ENCODE assay signal across 8 cellular contexts in the genomic region with DNA sequence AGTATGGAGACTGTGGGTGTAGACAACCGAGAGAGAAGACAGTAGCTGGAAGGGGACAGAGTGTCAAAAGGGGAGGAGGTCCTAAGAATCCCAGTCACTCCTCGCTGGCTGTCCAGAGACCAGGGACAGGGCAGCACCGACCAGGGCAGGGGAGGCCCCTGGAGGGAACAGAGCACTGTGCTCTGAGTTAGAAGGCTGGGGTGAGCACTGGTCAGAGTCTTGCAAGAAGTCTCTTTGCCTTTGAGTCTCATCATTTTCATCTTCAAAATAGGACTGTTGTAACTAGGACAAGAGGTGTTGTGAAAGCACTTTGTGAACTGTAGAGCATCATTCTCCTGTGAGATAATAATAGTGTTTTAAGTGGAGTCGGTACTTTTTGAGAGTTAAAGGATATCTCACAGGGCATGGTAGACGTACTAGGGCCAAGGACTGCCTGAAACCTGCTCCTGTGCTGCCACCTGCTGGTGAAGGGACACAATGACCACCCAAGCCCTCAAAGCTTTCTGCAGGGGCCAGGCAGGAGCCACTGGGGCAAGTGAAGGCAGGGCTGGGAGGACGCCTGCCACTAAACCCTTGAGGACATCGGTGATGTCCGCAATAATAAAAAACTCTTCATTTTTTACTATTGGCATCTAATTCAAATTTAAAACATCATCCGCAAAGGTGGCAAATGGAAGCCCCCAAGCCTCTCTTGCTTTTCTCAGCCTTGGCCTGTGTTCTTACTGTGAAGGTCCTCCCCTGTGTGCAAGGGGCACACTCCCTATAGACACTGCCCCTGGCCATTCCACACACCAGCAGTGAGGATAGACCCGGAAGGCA. TPM values are rescaled to one million over a fixed set of nuclear protein-coding genes. Genes with fewer than 3 reads are reported as not detected.
A peak's percentile ranks its signal among the peaks of the same experiment; 100 is the strongest.
DNase-seq lines count a peak whose midpoint lies in the region; ATAC-seq and TF ChIP-seq lines count a peak whose summit lies in the region.

No MANE protein-coding gene starts in this region.

- H3K4me1 Mint-ChIP-seq in HFFc6 (ENCODE audit: low read depth) = peaks cover 24% of the 10 kb centered on the region

- H3K27me3 Mint-ChIP-seq in HFFc6 (ENCODE audit: insufficient read depth) = peaks cover 2% of the 10 kb centered on the region; the same call in 1 of the 2 replicates

- TF ChIP-seq POLR2A in prostate gland (IDR thresholded peaks at IDR 0.05) (no peak), vagina (IDR thresholded peaks at IDR 0.05) (no peak)

- H3K9me3 Mint-ChIP-seq in HFFc6 = no peaks in the 10 kb centered on the region

- 31% methylated on average over 10 of the region's 10 CpGs for WGBS in prostate gland

- no peaks in the 10 kb centered on the region for H3K27me3 ChIP-seq in prostate gland (replicated peaks; ENCODE audit: insufficient read depth)
- H3K27me3 ChIP-seq in vagina = no peaks in the 10 kb centered on the region

- H3K4me3 ChIP-seq in prostate gland (no peak overlapping the region), vagina (no peak overlapping the region)

- H3K4me1 ChIP-seq in prostate gland (replicated peaks) (no peaks in the 10 kb centered on the region), vagina (peaks cover 40% of the 10 kb centered on the region)

- no peak overlapping the region for H3K27ac Mint-ChIP-seq in HFFc6

- intact Hi-C loops in Right ventricle myocardium inferior (cut with DNase I) (loop anchor here (1.0 kb wide), 3 partner anchors 57 to 194 kb away; no protein-coding TSS in a partner anchor), prostate gland (cut with DNase I) (loop anchor here (1.0 to 10.0 kb wide), 3 partner anchors 57 to 193 kb away; no protein-coding TSS in a partner anchor), vagina (cut with DNase I) (loop anchor here (5.0 kb wide), 2 partner anchors 56 to 86 kb away; no protein-coding TSS in a partner anchor)

- H3K27ac ChIP-seq in prostate gland (no peak overlapping the region), vagina (peak overlapping the region; percentile 82)

- DNase-seq in GM04504 (ENCODE audit: low read depth) (peak; percentile 63), HFFc6 (peak; percentile 68), NCI-H1105 treated with DMSO at 0.1 percent for 48 hours (lab: John Stamatoyannopoulos, UW) (peak; percentile 55), SKM-1 (lab: John Stamatoyannopoulos, UW; ENCODE audit: unreplicated experiment) (peak; percentile 62), Right ventricle myocardium inferior (ENCODE audit: missing footprints) (peak; percentile 89), prostate gland (ENCODE audit: low spot score) (peak; percentile 82), vagina (ENCODE audit: extremely low spot score in 2 of 2) (no peak)
- DNase-seq in activated naive CD4-positive, alpha-beta T cell treated with anti-CD3 and anti-CD28 coated beads, Interleukin-2, amount 50 U/mL, for 16 hours = peak; percentile 78

- H3K9me3 ChIP-seq in prostate gland = no peaks in the 10 kb centered on the region
- no peaks in the 10 kb centered on the region for H3K9me3 ChIP-seq in vagina

- peak; percentile 83 for ATAC-seq in Right ventricle myocardium inferior

- H3K36me3 Mint-ChIP-seq in HFFc6 (ENCODE audit: low read depth) = no peaks in the 10 kb centered on the region

- H3K4me3 Mint-ChIP-seq in HFFc6 = no peak overlapping the region

- TF ChIP-seq CTCF in HFFc6 (IDR thresholded peaks at IDR 0.05) = peak; percentile 97
- TF ChIP-seq CTCF in prostate gland (IDR thresholded peaks at IDR 0.05) = peak; percentile 80 to 95 (median 91)
- TF ChIP-seq CTCF in vagina (IDR thresholded peaks at IDR 0.05) = peak; percentile 92 to 98 (median 93)

- no peaks in the 10 kb centered on the region for H3K36me3 ChIP-seq in prostate gland
- H3K36me3 ChIP-seq in vagina = no peaks in the 10 kb centered on the region

RNA-seq across cellular contexts. Expression of gene SLC6A7, which starts 28.2 kb away (rescaled TPM):
- total RNA-seq in HFFc6 (2021; fragmentation: NEBNext Ultra II Directional; extraction: Animal tissue kit (Norgen Biotek cat#: 25700)) = not detected
- not detected for total RNA-seq in Right ventricle myocardium inferior
- total RNA-seq in prostate gland = not detected
- 0.25 TPM for total RNA-seq in vagina

RNA-seq across cellular contexts. Expression of gene CDX1, which starts 51.5 kb away (rescaled TPM):
- total RNA-seq in HFFc6 (2021; fragmentation: NEBNext Ultra II Directional; extraction: Animal tissue kit (Norgen Biotek cat#: 25700)) = under 1 TPM in 1 of 6 experiments, not detected in 5; 0.11 TPM
- total RNA-seq in Right ventricle myocardium inferior = not detected
- 1 to 10 TPM in 1 of 2 donors, not detected in 1; 3.2 TPM for total RNA-seq in prostate gland
- total RNA-seq in vagina = not detected

Comparison
In these comparisons a context has a peak if more than half of its experiments do, and no peak if none do; other contexts are left out.
1. DNase-seq: peak in GM04504 (single experiment), HFFc6 (single experiment), NCI-H1105 treated with DMSO at 0.1 percent for 48 hours (single experiment), SKM-1 (single experiment), activated naive CD4-positive, alpha-beta T cell treated with anti-CD3 and anti-CD28 coated beads, Interleukin-2, amount 50 U/mL, for 16 hours (single experiment), Right ventricle myocardium inferior (single experiment) and prostate gland (single experiment); none in vagina (0 of 2).
2. Peak in every context shown above with its lines, with median percentiles within 50 percentile points of each other: CTCF ChIP-seq.